In genomic region chr2:31322376-31322775, GRCh38 we compare ENCODE assay signal across 14 cellular contexts.
DNase-seq lines count a peak whose midpoint lies in the region; ATAC-seq and TF ChIP-seq lines count a peak whose summit lies in the region.
"Had no signal": no experiment of that assay in that cellular context is flagged by ENCODE, and none has a peak within 500 bp of the region (broad histone marks: within the 10 kb centered on the region; RNA-seq: fewer than 3 reads in every experiment).

No MANE protein-coding gene starts in this region.

- peak overlapping the region in 2 of 3 donors; percentile 32 to 41 for H3K27ac Mint-ChIP-seq in CD4-positive, CD25-positive, alpha-beta regulatory T cell
- H3K27ac Mint-ChIP-seq in effector memory CD8-positive, alpha-beta T cell = peak overlapping the region; percentile 89 to 97
- H3K27ac Mint-ChIP-seq in memory B cell = peak overlapping the region; percentile 77
- H3K27ac Mint-ChIP-seq: activated CD4-positive, alpha-beta memory T cell treated with anti-CD3 and anti-CD28 coated beads for 36 hours had no signal

- no peak overlapping the region for H3K9ac ChIP-seq in Loucy (ENCODE audit: low read depth, low read length, poor library complexity, severe bottlenecking)

- no peak overlapping the region for H3K27ac ChIP-seq in CD4-positive, CD25-positive, alpha-beta regulatory T cell (ENCODE audit: insufficient read depth, low read length, poor library complexity, severe bottlenecking)
- H3K27ac ChIP-seq: C4-2B had no signal

- H3K79me2 ChIP-seq in Loucy (ENCODE audit: insufficient read depth, low read length) = no peaks in the 10 kb centered on the region

- peak overlapping the region in 1 of 4 donors; percentile 19 for H3K4me3 Mint-ChIP-seq in CD4-positive, CD25-positive, alpha-beta regulatory T cell
- H3K4me3 Mint-ChIP-seq in effector memory CD8-positive, alpha-beta T cell = no peak overlapping the region
- no peak overlapping the region for H3K4me3 Mint-ChIP-seq in memory B cell
- H3K4me3 Mint-ChIP-seq: activated CD4-positive, alpha-beta memory T cell treated with anti-CD3 and anti-CD28 coated beads for 36 hours had no signal

- H3K36me3 ChIP-seq in CD4-positive, CD25-positive, alpha-beta regulatory T cell (ENCODE audit: control insufficient read depth, insufficient read depth, low read length) = no peaks in the 10 kb centered on the region
- no peaks in the 10 kb centered on the region for H3K36me3 ChIP-seq in Loucy (ENCODE audit: insufficient read depth, low read length)
- H3K36me3 ChIP-seq in mucosa of descending colon (ENCODE audit: low read depth) = no peaks in the 10 kb centered on the region

- ATAC-seq in CD4-positive, CD25-positive, alpha-beta regulatory T cell (ENCODE audit: low read depth in 2 of 2) = no peak
- ATAC-seq in effector memory CD8-positive, alpha-beta T cell (replicated peaks) = no peak
- ATAC-seq in memory B cell (ENCODE audit: low read depth) (no peak), mucosa of descending colon (no peak)

- no peak overlapping the region for H3K4me3 ChIP-seq in CD4-positive, CD25-positive, alpha-beta regulatory T cell (ENCODE audit: low read depth, low read length)
- H3K4me3 ChIP-seq in Loucy (ENCODE audit: low read length, poor library complexity, severe bottlenecking) (no peak overlapping the region), mucosa of descending colon (no peak overlapping the region)
- H3K4me3 ChIP-seq: lung had no signal

- peaks cover 31% of the 10 kb centered on the region for H3K4me1 ChIP-seq in CD4-positive, CD25-positive, alpha-beta regulatory T cell (ENCODE audit: control insufficient read depth, insufficient read depth, low read length, poor library complexity, severe bottlenecking)
- H3K4me1 ChIP-seq in Loucy (ENCODE audit: insufficient read depth, low read length, poor library complexity, severe bottlenecking) (peaks cover 66% of the 10 kb centered on the region), mucosa of descending colon (ENCODE audit: low read depth) (peaks cover 7% of the 10 kb centered on the region)

- no peak overlapping the region for H2AFZ ChIP-seq in Loucy (ENCODE audit: low read length)

- H3F3A ChIP-seq in Loucy (ENCODE audit: low read depth) = 0 out of 2 replicates have a peak, but pooled peaks cover 9% of the 10 kb centered on the region

- no peaks in the 10 kb centered on the region for H4K20me1 ChIP-seq in Loucy (ENCODE audit: insufficient read depth, low read length, poor library complexity, severe bottlenecking)

- H3K4me2 ChIP-seq in Loucy (ENCODE audit: low read depth, low read length, poor library complexity, severe bottlenecking) = peak overlapping the region; percentile 45

- H3K9me3 Mint-ChIP-seq in CD4-positive, CD25-positive, alpha-beta regulatory T cell = peaks cover 0 to 3% (median 0%) of the 10 kb centered on the region in 7 donors
- no peaks in the 10 kb centered on the region for H3K9me3 Mint-ChIP-seq in effector memory CD8-positive, alpha-beta T cell
- no peaks in the 10 kb centered on the region for H3K9me3 Mint-ChIP-seq in memory B cell
- H3K9me3 Mint-ChIP-seq: activated CD4-positive, alpha-beta memory T cell treated with anti-CD3 and anti-CD28 coated beads for 36 hours; activated T-helper 2 cell treated with anti-CD3 and anti-CD28 coated beads, Interferon-gamma antibody, Interleukin-2, Interleukin-4, amounts not matched to agents 10 μg/mL and 5 μg/mL and 100 μg/mL, durations not matched to agents 14 hours and 24 hours and 36 hours had no signal

- H3K27me3 Mint-ChIP-seq in CD4-positive, CD25-positive, alpha-beta regulatory T cell = no peaks in the 10 kb centered on the region
- H3K27me3 Mint-ChIP-seq in effector memory CD8-positive, alpha-beta T cell = no peaks in the 10 kb centered on the region
- no peaks in the 10 kb centered on the region for H3K27me3 Mint-ChIP-seq in memory B cell
- H3K27me3 Mint-ChIP-seq: activated CD4-positive, alpha-beta memory T cell treated with anti-CD3 and anti-CD28 coated beads for 36 hours had no signal

- TF ChIP-seq CTCF in Loucy (conservative IDR thresholded peaks at IDR 0.05; ENCODE audit: low read length) = no peak
- no peak for TF ChIP-seq CTCF in mucosa of descending colon (IDR thresholded peaks at IDR 0.05)

- H3K9me2 ChIP-seq in Loucy (replicated peaks; ENCODE audit: low read depth, low read length) = no peaks in the 10 kb centered on the region

- H3K4me1 Mint-ChIP-seq in CD4-positive, CD25-positive, alpha-beta regulatory T cell = peaks cover 32 to 52% (median 43%) of the 10 kb centered on the region in 4 donors
- H3K4me1 Mint-ChIP-seq in effector memory CD8-positive, alpha-beta T cell (ENCODE audit: low read depth in 2 of 2) = peaks cover 44 to 50% of the 10 kb centered on the region in 2 donors
- H3K4me1 Mint-ChIP-seq in memory B cell = peaks cover 39% of the 10 kb centered on the region

- H3K9me3 ChIP-seq in CD4-positive, CD25-positive, alpha-beta regulatory T cell (ENCODE audit: control insufficient read depth in 2 of 2, low read length in 2 of 2) = no peaks in the 10 kb centered on the region
- H3K9me3 ChIP-seq in Loucy (ENCODE audit: insufficient read depth, low read depth, low read length) = no peaks in the 10 kb centered on the region
- H3K9me3 ChIP-seq in mucosa of descending colon = no peaks in the 10 kb centered on the region

- no peaks in the 10 kb centered on the region for H3K27me3 ChIP-seq in CD4-positive, CD25-positive, alpha-beta regulatory T cell (ENCODE audit: control insufficient read depth, insufficient read depth, low read length)
- no peaks in the 10 kb centered on the region for H3K27me3 ChIP-seq in Loucy (ENCODE audit: insufficient read depth, low read length, poor library complexity, severe bottlenecking)

- H3K36me3 Mint-ChIP-seq in CD4-positive, CD25-positive, alpha-beta regulatory T cell = no peaks in the 10 kb centered on the region
- peaks cover 6% of the 10 kb centered on the region for H3K36me3 Mint-ChIP-seq in effector memory CD8-positive, alpha-beta T cell (ENCODE audit: insufficient read depth)
- no peaks in the 10 kb centered on the region for H3K36me3 Mint-ChIP-seq in memory B cell
- H3K36me3 Mint-ChIP-seq: activated CD4-positive, alpha-beta memory T cell treated with anti-CD3 and anti-CD28 coated beads for 36 hours had no signal

- intact Hi-C loops in mucosa of descending colon (cut with DNase I, micrococcal nuclease) = no loop called here

- DNase-seq in CD4-positive, CD25-positive, alpha-beta regulatory T cell = no peak
- DNase-seq in effector memory CD8-positive, alpha-beta T cell = no peak
- DNase-seq in memory B cell (ENCODE audit: low spot score in 2 of 2) (no peak), OCI-M2 (lab: John Stamatoyannopoulos, UW; ENCODE audit: unreplicated experiment) (no peak), mucosa of descending colon (no peak)
- DNase-seq in stimulated activated naive CD4-positive, alpha-beta T cell (lab: John Stamatoyannopoulos, UW) = no peak
- no peak for DNase-seq in stimulated activated naive CD4-positive, alpha-beta T cell treated with Interleukin-2 at 50 U/mL for 16 hours (lab: John Stamatoyannopoulos, UW)
- DNase-seq: activated CD4-positive, alpha-beta memory T cell treated with anti-CD3 and anti-CD28 coated beads for 36 hours; NCI-H1930; NCI-H510A had no signal

Comparison
In these comparisons a context has a peak if more than half of its experiments do, and no peak if none do; other contexts are left out.
1. H3K27ac Mint-ChIP-seq: peak in every context shown above with its lines; median percentile 93 in effector memory CD8-positive, alpha-beta T cell; 77 in memory B cell; 36 in CD4-positive, CD25-positive, alpha-beta regulatory T cell.